ENCODE assay signal across 19 cellular contexts in the genomic region with DNA sequence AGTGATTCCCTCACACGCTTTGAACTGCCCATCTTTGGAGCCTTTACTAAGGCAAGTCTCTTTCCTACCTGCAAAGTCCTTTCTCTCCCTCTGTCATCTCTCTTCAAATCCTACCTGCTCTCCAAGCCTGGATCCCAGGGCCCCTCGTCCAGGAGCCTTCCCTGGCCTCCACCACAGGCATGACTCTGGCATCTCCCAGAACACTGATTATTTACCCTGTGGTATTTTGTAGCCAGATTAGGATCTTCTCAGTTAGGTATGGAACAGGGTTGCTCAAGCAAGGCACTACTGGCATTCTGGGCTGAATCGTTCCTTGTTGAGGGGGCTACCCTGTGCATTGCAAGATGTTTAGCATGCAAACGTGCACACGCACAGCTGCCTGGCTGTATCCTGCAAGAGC.
"Had no signal": no experiment of that assay in that cellular context is flagged by ENCODE, and none has a peak within 500 bp of the region (broad histone marks: within the 10 kb centered on the region; RNA-seq: fewer than 3 reads in every experiment).

No MANE protein-coding gene starts in this region.

- H3K27ac ChIP-seq: epithelial cell of prostate, heart left ventricle, lower lobe of right lung, psoas muscle, upper lobe of right lung had no signal

- H3K27me3 Mint-ChIP-seq: activated naive CD4-positive, alpha-beta T cell treated with anti-CD3 and anti-CD28 coated beads, Interleukin-2, amount 50 U/mL, for 24 hours; effector memory CD8-positive, alpha-beta T cell; stimulated activated naive CD8-positive, alpha-beta T cell treated with anti-CD3 and anti-CD28 coated beads, Interleukin-15, Interleukin-2, amounts not matched to agents 100 ng/mL and 50 ng/mL, for 24 hours had no signal

- H3K9me3 ChIP-seq: heart left ventricle, lower lobe of right lung, psoas muscle, upper lobe of right lung had no signal

- H3K4me3 Mint-ChIP-seq: activated naive CD4-positive, alpha-beta T cell treated with anti-CD3 and anti-CD28 coated beads, Interleukin-2, amount 50 U/mL, for 24 hours; effector memory CD8-positive, alpha-beta T cell; mesothelial cell of epicardium; neural crest cell; stimulated activated naive CD8-positive, alpha-beta T cell treated with anti-CD3 and anti-CD28 coated beads, Interleukin-15, Interleukin-2, amounts not matched to agents 100 ng/mL and 50 ng/mL, for 24 hours had no signal

- H3K4me1 Mint-ChIP-seq: neural crest cell had no signal

- FAIRE-seq: frontal cortex had no signal

- H3K27ac Mint-ChIP-seq: activated naive CD4-positive, alpha-beta T cell treated with anti-CD3 and anti-CD28 coated beads, Interleukin-2, amount 50 U/mL, for 24 hours; mesothelial cell of epicardium; stimulated activated naive CD8-positive, alpha-beta T cell treated with anti-CD3 and anti-CD28 coated beads, Interleukin-15, Interleukin-2, amounts not matched to agents 100 ng/mL and 50 ng/mL, for 24 hours had no signal

- H3K4me1 ChIP-seq: heart left ventricle, lower lobe of right lung, psoas muscle, upper lobe of right lung had no signal

- H3K9me3 Mint-ChIP-seq: activated naive CD4-positive, alpha-beta T cell treated with anti-CD3 and anti-CD28 coated beads, Interleukin-2, amount 50 U/mL, for 24 hours; effector memory CD8-positive, alpha-beta T cell; mesothelial cell of epicardium; neural crest cell; stimulated activated naive CD8-positive, alpha-beta T cell treated with anti-CD3 and anti-CD28 coated beads, Interleukin-15, Interleukin-2, amounts not matched to agents 100 ng/mL and 50 ng/mL, for 24 hours had no signal

- H3K27me3 ChIP-seq: heart left ventricle, upper lobe of right lung had no signal

- H3K4me3 ChIP-seq: heart left ventricle, lower lobe of right lung, psoas muscle, upper lobe of right lung had no signal

- DNase-seq: activated CD4-positive, alpha-beta T cell treated with anti-CD3 and anti-CD28 coated beads, Interleukin-2, amount 50 U/mL, for 1 hour; activated CD4-positive, CD25-positive, alpha-beta regulatory T cell; activated effector memory CD4-positive, alpha-beta T cell treated with anti-CD3 and anti-CD28 coated beads, Interleukin-2, amount 50 U/mL, for 16 hours; activated T-cell treated with anti-CD3 and anti-CD28 coated beads, Interleukin-2, amount 50 U/mL, for 1 hour; anterior cingulate cortex; dermis blood vessel endothelial cell; effector memory CD8-positive, alpha-beta T cell; heart left ventricle; left cardiac atrium; lower lobe of right lung; psoas muscle; upper lobe of right lung had no signal

- ATAC-seq: effector memory CD8-positive, alpha-beta T cell; heart left ventricle; left cardiac atrium; lower lobe of right lung; psoas muscle; sciatic nerve; upper lobe of right lung had no signal
